Comparison of ENCODE assay signal across 8 cellular contexts in the genomic region with DNA sequence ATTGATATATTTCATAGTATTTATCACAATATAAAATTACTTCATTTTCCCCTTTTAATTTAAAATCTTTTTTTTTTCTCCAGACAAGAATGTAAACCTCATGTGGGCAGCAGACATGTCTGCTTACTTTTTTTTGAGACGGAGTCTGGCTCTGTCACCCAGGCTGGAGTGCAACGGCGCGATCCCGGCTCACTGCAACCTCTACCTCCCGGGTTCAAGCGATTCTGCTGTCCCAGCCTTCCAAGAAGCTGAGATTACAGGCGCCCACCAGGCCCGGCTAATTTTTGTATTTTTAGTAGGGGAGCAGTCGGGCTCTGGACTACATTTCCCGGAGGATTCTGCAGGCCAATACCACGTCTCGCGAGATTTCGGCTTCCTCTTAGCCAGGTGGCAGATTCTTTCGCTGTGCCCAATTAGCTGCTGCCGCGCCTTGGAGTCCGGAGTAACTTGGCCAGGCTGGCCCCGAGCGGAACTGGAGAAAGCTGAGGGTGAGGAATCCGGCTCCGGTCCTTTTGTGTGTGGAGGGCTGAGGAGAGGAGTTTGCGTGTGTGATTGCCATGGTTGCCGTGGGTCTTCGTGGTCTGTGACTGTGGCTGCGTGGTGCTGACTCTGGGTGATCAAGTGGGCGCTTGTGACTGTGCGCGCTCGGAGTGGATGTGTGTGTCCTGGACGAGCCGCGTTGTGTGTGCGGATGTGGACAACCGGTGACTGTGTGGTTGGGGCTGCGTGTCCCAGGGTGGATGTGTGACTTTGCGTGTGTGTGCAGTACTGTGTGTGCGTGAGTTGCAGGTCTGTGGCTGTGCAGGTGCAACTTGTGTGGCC.
DNase-seq lines count a peak whose midpoint lies in the region; ATAC-seq and TF ChIP-seq lines count a peak whose summit lies in the region.
"Not testable (repeated sequence)": the region's sequence is repeated elsewhere in the genome, so short reads cannot be mapped to it uniquely, and the experiment has no call there.

No MANE protein-coding gene starts in this region.

- intact Hi-C loops in adrenal gland (cut with DNase I); spleen (cut with DNase I; ENCODE audit: low total_unique reads); aorta (cut with DNase I): not testable (repeated sequence)

- 28 to 43% (median 34%) methylated on average over 33 to 39 of the region's 39 CpGs for WGBS in adrenal gland, 4 donors
- WGBS in mesenchymal stem cell, result 93% methylated on average over 36 of the region's 39 CpGs
- 25 to 41% (median 40%) methylated on average over 17 to 39 of the region's 39 CpGs for WGBS in spleen, 5 donors
- WGBS in aorta, 2 donors, result 22 to 30% methylated on average over 39 of the region's 39 CpGs

- not testable (repeated sequence) for H4K8ac ChIP-seq in mesenchymal stem cell (ENCODE audit: low read length)

- H2BK15ac ChIP-seq in mesenchymal stem cell (ENCODE audit: low read depth, poor library complexity, severe bottlenecking), result not testable (repeated sequence)

- H3K4me2 ChIP-seq in mesenchymal stem cell (ENCODE audit: low read length, poor library complexity, severe bottlenecking), result not testable (repeated sequence)

- not testable (repeated sequence) for H3K36me3 ChIP-seq in adrenal gland (replicated peaks in 1 of 2); mesenchymal stem cell (ENCODE audit: control insufficient read depth in 1 of 2, insufficient read depth in 2 of 2, low read depth in 1 of 2, low read length in 2 of 2); spleen; aorta (ENCODE audit: control insufficient read depth in 1 of 2, insufficient read depth in 2 of 2, low read length in 1 of 2)

- not testable (repeated sequence) for H2AFZ ChIP-seq in mesenchymal stem cell (ENCODE audit: low read depth, low read length)

- H2BK5ac ChIP-seq in mesenchymal stem cell (ENCODE audit: low read depth, low read length, poor library complexity, severe bottlenecking), result not testable (repeated sequence)

- not testable (repeated sequence) for ATAC-seq in aorta (ENCODE audit: low FRiP score)

- not testable (repeated sequence) for H3K4ac ChIP-seq in mesenchymal stem cell (ENCODE audit: low read depth in 1 of 2, low read length in 2 of 2)

- H3K9me3 ChIP-seq in adrenal gland (replicated peaks in 1 of 3); mesenchymal stem cell (ENCODE audit: control insufficient read depth, low read length); spleen; aorta (ENCODE audit: control insufficient read depth, low read length): not testable (repeated sequence)

- H2BK12ac ChIP-seq in mesenchymal stem cell (ENCODE audit: low read length in 2 of 2), result not testable (repeated sequence)

- not testable (repeated sequence) for H3K4me1 ChIP-seq in adrenal gland (replicated peaks in 1 of 2); mesenchymal stem cell (ENCODE audit: control insufficient read depth, insufficient read depth, low read depth, low read length); spleen; aorta (ENCODE audit: control insufficient read depth in 1 of 2, insufficient read depth in 2 of 2, low read length in 2 of 2)

- not testable (repeated sequence) for TF ChIP-seq CTCF in GM13976 (IDR thresholded peaks at IDR 0.05; ENCODE audit: borderline replicate concordance, control extremely low read depth, extremely low read depth, insufficient read depth, missing control alignments); adrenal gland (IDR thresholded peaks at IDR 0.05); spleen (IDR thresholded peaks at IDR 0.05 in 8 of 11, conservative IDR thresholded peaks at IDR 0.05 in 3 of 11)

- TF ChIP-seq POLR2A in adrenal gland (IDR thresholded peaks at IDR 0.05) (peak; percentile 46 to 85), spleen (IDR thresholded peaks at IDR 0.05) (peak in 1 of 3 donors; percentile 66)

- H2BK120ac ChIP-seq in mesenchymal stem cell (ENCODE audit: low read depth, low read length), result not testable (repeated sequence)

- not testable (repeated sequence) for H3K23ac ChIP-seq in mesenchymal stem cell (ENCODE audit: low read length in 2 of 2)

- in situ Hi-C loops in GM13976 (cut with MboI; ENCODE audit: low sequenced_read_pairs, unreplicated experiment), result not testable (repeated sequence)

- H3K27me3 ChIP-seq in adrenal gland; mesenchymal stem cell (ENCODE audit: control insufficient read depth in 1 of 2, insufficient read depth in 1 of 2, low read length in 2 of 2); spleen (replicated peaks in 1 of 7); aorta (ENCODE audit: control insufficient read depth in 1 of 2, insufficient read depth in 2 of 2, low read length in 1 of 2): not testable (repeated sequence)

- H3K18ac ChIP-seq in mesenchymal stem cell (ENCODE audit: low read depth in 1 of 2, low read length in 2 of 2), result not testable (repeated sequence)

- H3K4me3 ChIP-seq in adrenal gland (peak overlapping the region; percentile 60 to 69 (median 64)), mesenchymal stem cell (ENCODE audit: insufficient read depth in 1 of 2, low read depth in 1 of 2, low read length in 2 of 2) (peak overlapping the region in 1 of 2 experiments; percentile 89), spleen (peak overlapping the region; percentile 42 to 77 (median 53)), aorta (ENCODE audit: low read length in 2 of 2) (peak overlapping the region; percentile 27 to 32)

- H3K27ac ChIP-seq in adrenal gland, result peak overlapping the region; percentile 81 to 94 (median 85)
- not testable (repeated sequence) for H3K27ac ChIP-seq in mesenchymal stem cell (ENCODE audit: low read length, poor library complexity, severe bottlenecking)
- peak overlapping the region; percentile 37 to 88 (median 81) for H3K27ac ChIP-seq in spleen
- H3K27ac ChIP-seq in aorta (ENCODE audit: low read depth in 1 of 2, low read length in 2 of 2), result peak overlapping the region in 1 of 2 donors; percentile 78

- H4K91ac ChIP-seq in mesenchymal stem cell (ENCODE audit: low read length), result not testable (repeated sequence)

- DNase-seq in GM13976 (ENCODE audit: low spot score) (peak; percentile 59), MV-4-11 (lab: John Stamatoyannopoulos, UW) (peak; percentile 90), UCSD-AML1 (lab: John Stamatoyannopoulos, UW; ENCODE audit: unreplicated experiment) (peak; percentile 66), adrenal gland (peak; percentile 91 to 97 (median 96)), fibroblast of peridontal ligament (ENCODE audit: extremely low read depth) (peak; percentile 90), spleen (peak; percentile 92), aorta (peak; percentile 95 to 96)
- not testable (repeated sequence) for DNase-seq in mesenchymal stem cell

- not testable (repeated sequence) for H3K79me1 ChIP-seq in mesenchymal stem cell (replicated peaks; ENCODE audit: low read length, poor library complexity, severe bottlenecking)

- H2AK5ac ChIP-seq in mesenchymal stem cell (ENCODE audit: low read length, severe bottlenecking), result not testable (repeated sequence)

- peak overlapping the region; percentile 89 for H3K9ac ChIP-seq in mesenchymal stem cell (ENCODE audit: low read length)

- not testable (repeated sequence) for H3K14ac ChIP-seq in mesenchymal stem cell (ENCODE audit: low read length in 2 of 2)
